In the genomic region with DNA sequence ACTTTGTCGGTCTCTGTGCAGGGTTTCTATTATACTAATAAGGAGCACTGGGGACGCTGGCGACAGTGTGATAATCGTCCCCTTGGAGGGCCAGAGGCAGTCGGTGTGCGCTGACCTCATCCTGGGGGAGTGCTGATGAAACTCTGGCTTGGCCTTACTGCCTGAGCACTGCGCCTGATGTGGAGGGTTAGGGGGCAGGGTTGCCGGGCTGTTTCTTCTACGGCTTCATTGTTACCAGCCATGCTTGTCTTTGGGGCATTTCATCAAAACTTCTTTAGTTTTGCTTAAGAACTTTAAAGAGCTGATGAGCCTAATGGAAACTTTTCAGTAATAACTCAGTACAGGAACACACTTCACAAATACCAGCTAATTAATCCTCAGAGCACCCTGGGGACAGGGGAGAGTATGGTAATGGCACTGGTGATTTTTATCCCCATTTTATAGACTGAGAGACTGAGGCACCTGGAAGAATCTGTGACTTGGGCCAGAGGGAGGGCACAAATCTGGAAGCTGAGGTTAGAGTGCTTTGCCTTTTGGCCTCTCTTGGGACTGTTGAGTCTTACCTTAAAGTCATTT, we compare ENCODE assay signal across 1 cellular context.
TF ChIP-seq lines count a peak whose summit lies in the region.

No MANE protein-coding gene starts in this region.

TF ChIP-seq in K562, 482 proteins besides CTCF, POLR2A, EP300 and RAD21 (continued from another document and continues in another):
- TF ChIP-seq, protein P1, sequence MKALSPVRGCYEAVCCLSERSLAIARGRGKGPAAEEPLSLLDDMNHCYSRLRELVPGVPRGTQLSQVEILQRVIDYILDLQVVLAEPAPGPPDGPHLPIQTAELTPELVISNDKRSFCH (CRISPR knock-in tag; IDR thresholded peaks at IDR 0.05): no peak
- TF ChIP-seq, protein P1 (tag; IDR thresholded peaks at IDR 0.05): 0 out of 2 replicates have a peak, but pooled peaks have one; percentile 44
- TF ChIP-seq RFX5 (IDR thresholded peaks at IDR 0.05; ENCODE audit: low read depth, low read length) (no peak), STAG1 (CRISPR knock-in tag; IDR thresholded peaks at IDR 0.05; ENCODE audit: borderline replicate concordance) (no peak), SP1 (CRISPR knock-in tag; IDR thresholded peaks at IDR 0.05) (no peak), BMI1 (IDR thresholded peaks at IDR 0.05; ENCODE audit: low read length) (no peak), MCM3 (IDR thresholded peaks at IDR 0.05) (no peak), ZNF121 (CRISPR knock-in tag; conservative IDR thresholded peaks at IDR 0.05) (peak; percentile 95), FOXK2 (conservative IDR thresholded peaks at IDR 0.05 in 1 of 2, IDR thresholded peaks at IDR 0.05 in 1 of 2; ENCODE audit: low read depth in 2 of 2) (no peak), TAF15 (IDR thresholded peaks at IDR 0.05; ENCODE audit: low read depth, low read length) (no peak), PHF20 (IDR thresholded peaks at IDR 0.05; ENCODE audit: partially characterized antibody) (no peak), YBX1 (IDR thresholded peaks at IDR 0.05) (no peak), GTF2E2 (tag; IDR thresholded peaks at IDR 0.05) (no peak), CREM (IDR thresholded peaks at IDR 0.05; ENCODE audit: low read depth) (peak; percentile 55), NUFIP1 (IDR thresholded peaks at IDR 0.05; ENCODE audit: partially characterized antibody) (no peak), BCL6 (CRISPR knock-in tag; IDR thresholded peaks at IDR 0.05) (no peak), ZNF146 (CRISPR knock-in tag; IDR thresholded peaks at IDR 0.05; ENCODE audit: unreplicated experiment) (no peak), ZBTB17 (CRISPR knock-in tag; IDR thresholded peaks at IDR 0.05) (no peak), NFE2L1 (tag; IDR thresholded peaks at IDR 0.05; ENCODE audit: borderline replicate concordance, low read depth) (no peak), MYC (IDR thresholded peaks at IDR 0.05; ENCODE audit: low read depth, low read length) (peak; percentile 95), MYC (CRISPR knock-in tag; IDR thresholded peaks at IDR 0.05; ENCODE audit: borderline replicate concordance, low read depth) (peak; percentile 4; the same call in 1 of the 2 replicates), NELFE (IDR thresholded peaks at IDR 0.05; ENCODE audit: insufficient read depth, insufficient read length) (no peak), U2AF1 (optimal IDR thresholded peaks at IDR 0.05; ENCODE audit: low read depth, low read length) (no peak), ZNF77 (CRISPR knock-in tag; IDR thresholded peaks at IDR 0.05) (no peak), ZFX (CRISPR knock-in tag; IDR thresholded peaks at IDR 0.05) (0 out of 2 replicates have a peak, but pooled peaks have one; percentile 12), HNRNPK (IDR thresholded peaks at IDR 0.05; ENCODE audit: low read depth, low read length, poor library complexity, severe bottlenecking) (no peak), ZNF41 (CRISPR knock-in tag; conservative IDR thresholded peaks at IDR 0.05) (no peak), ZNF436 (CRISPR knock-in tag; IDR thresholded peaks at IDR 0.05) (no peak), MEF2D (tag; conservative IDR thresholded peaks at IDR 0.05; ENCODE audit: low read depth) (no peak; the same call in 1 of the 2 replicates), ZZZ3 (IDR thresholded peaks at IDR 0.05) (peak; percentile 7; the same call in 1 of the 2 replicates), RAD51 (IDR thresholded peaks at IDR 0.05; ENCODE audit: borderline replicate concordance, low read depth) (0 out of 2 replicates have a peak, but pooled peaks have one; percentile 19), NCOA2 (IDR thresholded peaks at IDR 0.05; ENCODE audit: partially characterized antibody in 2 of 2) (no peak), LCOR (CRISPR knock-in tag; IDR thresholded peaks at IDR 0.05) (no peak), POLR2B (IDR thresholded peaks at IDR 0.05; ENCODE audit: low read depth, partially characterized antibody) (no peak), HLTF (IDR thresholded peaks at IDR 0.05) (no peak), ZFP36 (IDR thresholded peaks at IDR 0.05; ENCODE audit: low read depth, low read length, partially characterized antibody) (peak; percentile 14), RBM15 (IDR thresholded peaks at IDR 0.05; ENCODE audit: insufficient read depth, low read length) (no peak), ZNF311 (CRISPR knock-in tag; IDR thresholded peaks at IDR 0.05) (0 out of 2 replicates have a peak, but pooled peaks have one; percentile 14), MAFG (tag; conservative IDR thresholded peaks at IDR 0.05) (no peak), ETV5 (CRISPR knock-in tag; IDR thresholded peaks at IDR 0.05; ENCODE audit: low read depth) (peak; percentile 14; the same call in 1 of the 2 replicates), SMARCB1 (IDR thresholded peaks at IDR 0.05; ENCODE audit: insufficient read length, low read depth) (no peak), CBFA2T2 (conservative IDR thresholded peaks at IDR 0.05) (no peak)
- TF ChIP-seq, protein P2, sequence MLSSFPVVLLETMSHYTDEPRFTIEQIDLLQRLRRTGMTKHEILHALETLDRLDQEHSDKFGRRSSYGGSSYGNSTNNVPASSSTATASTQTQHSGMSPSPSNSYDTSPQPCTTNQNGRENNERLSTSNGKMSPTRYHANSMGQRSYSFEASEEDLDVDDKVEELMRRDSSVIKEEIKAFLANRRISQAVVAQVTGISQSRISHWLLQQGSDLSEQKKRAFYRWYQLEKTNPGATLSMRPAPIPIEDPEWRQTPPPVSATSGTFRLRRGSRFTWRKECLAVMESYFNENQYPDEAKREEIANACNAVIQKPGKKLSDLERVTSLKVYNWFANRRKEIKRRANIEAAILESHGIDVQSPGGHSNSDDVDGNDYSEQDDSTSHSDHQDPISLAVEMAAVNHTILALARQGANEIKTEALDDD (IDR thresholded peaks at IDR 0.05): no peak
- TF ChIP-seq, protein P3, sequence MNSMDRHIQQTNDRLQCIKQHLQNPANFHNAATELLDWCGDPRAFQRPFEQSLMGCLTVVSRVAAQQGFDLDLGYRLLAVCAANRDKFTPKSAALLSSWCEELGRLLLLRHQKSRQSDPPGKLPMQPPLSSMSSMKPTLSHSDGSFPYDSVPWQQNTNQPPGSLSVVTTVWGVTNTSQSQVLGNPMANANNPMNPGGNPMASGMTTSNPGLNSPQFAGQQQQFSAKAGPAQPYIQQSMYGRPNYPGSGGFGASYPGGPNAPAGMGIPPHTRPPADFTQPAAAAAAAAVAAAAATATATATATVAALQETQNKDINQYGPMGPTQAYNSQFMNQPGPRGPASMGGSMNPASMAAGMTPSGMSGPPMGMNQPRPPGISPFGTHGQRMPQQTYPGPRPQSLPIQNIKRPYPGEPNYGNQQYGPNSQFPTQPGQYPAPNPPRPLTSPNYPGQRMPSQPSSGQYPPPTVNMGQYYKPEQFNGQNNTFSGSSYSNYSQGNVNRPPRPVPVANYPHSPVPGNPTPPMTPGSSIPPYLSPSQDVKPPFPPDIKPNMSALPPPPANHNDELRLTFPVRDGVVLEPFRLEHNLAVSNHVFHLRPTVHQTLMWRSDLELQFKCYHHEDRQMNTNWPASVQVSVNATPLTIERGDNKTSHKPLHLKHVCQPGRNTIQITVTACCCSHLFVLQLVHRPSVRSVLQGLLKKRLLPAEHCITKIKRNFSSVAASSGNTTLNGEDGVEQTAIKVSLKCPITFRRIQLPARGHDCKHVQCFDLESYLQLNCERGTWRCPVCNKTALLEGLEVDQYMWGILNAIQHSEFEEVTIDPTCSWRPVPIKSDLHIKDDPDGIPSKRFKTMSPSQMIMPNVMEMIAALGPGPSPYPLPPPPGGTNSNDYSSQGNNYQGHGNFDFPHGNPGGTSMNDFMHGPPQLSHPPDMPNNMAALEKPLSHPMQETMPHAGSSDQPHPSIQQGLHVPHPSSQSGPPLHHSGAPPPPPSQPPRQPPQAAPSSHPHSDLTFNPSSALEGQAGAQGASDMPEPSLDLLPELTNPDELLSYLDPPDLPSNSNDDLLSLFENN (IDR thresholded peaks at IDR 0.05; ENCODE audit: low read depth in 2 of 2, low read length in 2 of 2): no peak
- TF ChIP-seq, protein P4, sequence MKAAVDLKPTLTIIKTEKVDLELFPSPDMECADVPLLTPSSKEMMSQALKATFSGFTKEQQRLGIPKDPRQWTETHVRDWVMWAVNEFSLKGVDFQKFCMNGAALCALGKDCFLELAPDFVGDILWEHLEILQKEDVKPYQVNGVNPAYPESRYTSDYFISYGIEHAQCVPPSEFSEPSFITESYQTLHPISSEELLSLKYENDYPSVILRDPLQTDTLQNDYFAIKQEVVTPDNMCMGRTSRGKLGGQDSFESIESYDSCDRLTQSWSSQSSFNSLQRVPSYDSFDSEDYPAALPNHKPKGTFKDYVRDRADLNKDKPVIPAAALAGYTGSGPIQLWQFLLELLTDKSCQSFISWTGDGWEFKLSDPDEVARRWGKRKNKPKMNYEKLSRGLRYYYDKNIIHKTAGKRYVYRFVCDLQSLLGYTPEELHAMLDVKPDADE (conservative IDR thresholded peaks at IDR 0.05; ENCODE audit: control insufficient read depth, low read depth, low read length): no peak
- TF ChIP-seq, protein P5, sequence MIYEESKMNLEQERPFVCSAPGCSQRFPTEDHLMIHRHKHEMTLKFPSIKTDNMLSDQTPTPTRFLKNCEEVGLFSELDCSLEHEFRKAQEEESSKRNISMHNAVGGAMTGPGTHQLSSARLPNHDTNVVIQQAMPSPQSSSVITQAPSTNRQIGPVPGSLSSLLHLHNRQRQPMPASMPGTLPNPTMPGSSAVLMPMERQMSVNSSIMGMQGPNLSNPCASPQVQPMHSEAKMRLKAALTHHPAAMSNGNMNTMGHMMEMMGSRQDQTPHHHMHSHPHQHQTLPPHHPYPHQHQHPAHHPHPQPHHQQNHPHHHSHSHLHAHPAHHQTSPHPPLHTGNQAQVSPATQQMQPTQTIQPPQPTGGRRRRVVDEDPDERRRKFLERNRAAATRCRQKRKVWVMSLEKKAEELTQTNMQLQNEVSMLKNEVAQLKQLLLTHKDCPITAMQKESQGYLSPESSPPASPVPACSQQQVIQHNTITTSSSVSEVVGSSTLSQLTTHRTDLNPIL (CRISPR knock-in tag; IDR thresholded peaks at IDR 0.05): no peak
- TF ChIP-seq, protein P6, sequence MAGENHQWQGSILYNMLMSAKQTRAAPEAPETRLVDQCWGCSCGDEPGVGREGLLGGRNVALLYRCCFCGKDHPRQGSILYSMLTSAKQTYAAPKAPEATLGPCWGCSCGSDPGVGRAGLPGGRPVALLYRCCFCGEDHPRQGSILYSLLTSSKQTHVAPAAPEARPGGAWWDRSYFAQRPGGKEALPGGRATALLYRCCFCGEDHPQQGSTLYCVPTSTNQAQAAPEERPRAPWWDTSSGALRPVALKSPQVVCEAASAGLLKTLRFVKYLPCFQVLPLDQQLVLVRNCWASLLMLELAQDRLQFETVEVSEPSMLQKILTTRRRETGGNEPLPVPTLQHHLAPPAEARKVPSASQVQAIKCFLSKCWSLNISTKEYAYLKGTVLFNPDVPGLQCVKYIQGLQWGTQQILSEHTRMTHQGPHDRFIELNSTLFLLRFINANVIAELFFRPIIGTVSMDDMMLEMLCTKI (IDR thresholded peaks at IDR 0.05; ENCODE audit: partially characterized antibody): no peak
- TF ChIP-seq, protein P7, sequence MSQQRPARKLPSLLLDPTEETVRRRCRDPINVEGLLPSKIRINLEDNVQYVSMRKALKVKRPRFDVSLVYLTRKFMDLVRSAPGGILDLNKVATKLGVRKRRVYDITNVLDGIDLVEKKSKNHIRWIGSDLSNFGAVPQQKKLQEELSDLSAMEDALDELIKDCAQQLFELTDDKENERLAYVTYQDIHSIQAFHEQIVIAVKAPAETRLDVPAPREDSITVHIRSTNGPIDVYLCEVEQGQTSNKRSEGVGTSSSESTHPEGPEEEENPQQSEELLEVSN (IDR thresholded peaks at IDR 0.05; ENCODE audit: borderline replicate concordance in 1 of 2, extremely low read depth in 1 of 2, insufficient read depth in 1 of 2, insufficient read length in 1 of 2, low read depth in 1 of 2, low read length in 1 of 2, poor library complexity in 1 of 2, severe bottlenecking in 1 of 2): no peak
- TF ChIP-seq, protein P8, sequence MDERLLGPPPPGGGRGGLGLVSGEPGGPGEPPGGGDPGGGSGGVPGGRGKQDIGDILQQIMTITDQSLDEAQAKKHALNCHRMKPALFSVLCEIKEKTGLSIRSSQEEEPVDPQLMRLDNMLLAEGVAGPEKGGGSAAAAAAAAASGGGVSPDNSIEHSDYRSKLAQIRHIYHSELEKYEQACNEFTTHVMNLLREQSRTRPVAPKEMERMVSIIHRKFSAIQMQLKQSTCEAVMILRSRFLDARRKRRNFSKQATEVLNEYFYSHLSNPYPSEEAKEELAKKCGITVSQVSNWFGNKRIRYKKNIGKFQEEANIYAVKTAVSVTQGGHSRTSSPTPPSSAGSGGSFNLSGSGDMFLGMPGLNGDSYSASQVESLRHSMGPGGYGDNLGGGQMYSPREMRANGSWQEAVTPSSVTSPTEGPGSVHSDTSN (CRISPR knock-in tag; IDR thresholded peaks at IDR 0.05; ENCODE audit: low read depth): no peak
- TF ChIP-seq, protein P8 (tag; conservative IDR thresholded peaks at IDR 0.05; ENCODE audit: low read depth): no peak
- TF ChIP-seq, protein P9, sequence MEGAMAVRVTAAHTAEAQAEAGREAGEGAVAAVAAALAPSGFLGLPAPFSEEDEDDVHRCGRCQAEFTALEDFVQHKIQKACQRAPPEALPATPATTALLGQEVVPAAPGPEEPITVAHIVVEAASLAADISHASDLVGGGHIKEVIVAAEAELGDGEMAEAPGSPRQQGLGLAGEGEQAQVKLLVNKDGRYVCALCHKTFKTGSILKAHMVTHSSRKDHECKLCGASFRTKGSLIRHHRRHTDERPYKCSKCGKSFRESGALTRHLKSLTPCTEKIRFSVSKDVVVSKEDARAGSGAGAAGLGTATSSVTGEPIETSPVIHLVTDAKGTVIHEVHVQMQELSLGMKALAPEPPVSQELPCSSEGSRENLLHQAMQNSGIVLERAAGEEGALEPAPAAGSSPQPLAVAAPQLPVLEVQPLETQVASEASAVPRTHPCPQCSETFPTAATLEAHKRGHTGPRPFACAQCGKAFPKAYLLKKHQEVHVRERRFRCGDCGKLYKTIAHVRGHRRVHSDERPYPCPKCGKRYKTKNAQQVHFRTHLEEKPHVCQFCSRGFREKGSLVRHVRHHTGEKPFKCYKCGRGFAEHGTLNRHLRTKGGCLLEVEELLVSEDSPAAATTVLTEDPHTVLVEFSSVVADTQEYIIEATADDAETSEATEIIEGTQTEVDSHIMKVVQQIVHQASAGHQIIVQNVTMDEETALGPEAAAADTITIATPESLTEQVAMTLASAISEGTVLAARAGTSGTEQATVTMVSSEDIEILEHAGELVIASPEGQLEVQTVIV (CRISPR knock-in tag; IDR thresholded peaks at IDR 0.05; ENCODE audit: borderline replicate concordance): no peak
